14 cellular contexts compared by ENCODE assay signal in the genomic region with DNA sequence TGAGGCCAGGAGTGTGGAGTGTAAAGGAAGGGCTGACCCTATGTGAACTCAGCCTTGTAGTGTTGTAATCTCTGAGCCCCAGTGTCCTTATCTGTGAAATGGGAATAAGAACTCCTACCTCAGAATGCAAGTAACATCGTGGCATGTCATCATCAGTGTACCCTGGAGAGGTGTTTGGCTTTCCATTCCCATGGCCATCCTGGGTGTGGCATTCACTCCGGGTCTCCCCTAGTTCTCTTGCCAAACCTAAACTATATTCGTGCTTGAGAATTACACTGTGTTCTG. TPM values are rescaled to one million over a fixed set of nuclear protein-coding genes. Genes with fewer than 3 reads are reported as not detected.
DNase-seq lines count a peak whose midpoint lies in the region; ATAC-seq, FAIRE-seq and TF ChIP-seq lines count a peak whose summit lies in the region.
"Had no signal": no experiment of that assay in that cellular context is flagged by ENCODE, and none has a peak within 500 bp of the region (broad histone marks: within the 10 kb centered on the region; RNA-seq: fewer than 3 reads in every experiment).

No MANE protein-coding gene starts in this region.

- no peak for TF ChIP-seq EP300 in stomach (IDR thresholded peaks at IDR 0.05)

- H3K79me2 ChIP-seq in GM23338 (replicated peaks; ENCODE audit: insufficient read depth), result no peaks in the 10 kb centered on the region

- H3K27ac ChIP-seq in GM23338 (ENCODE audit: low read depth) (no peak overlapping the region), stomach (peak overlapping the region in 4 of 5 donors; percentile 61 to 85 (median 74))

- DNase-seq in GM23338 (ENCODE audit: low spot score) (no peak), memory B cell (ENCODE audit: low spot score in 2 of 2) (no peak), stomach (no peak), D721Med (ENCODE audit: insufficient read length, low spot score) (no peak), NCI-H2107 treated with DMSO at 0.1 percent for 48 hours (lab: John Stamatoyannopoulos, UW; ENCODE audit: unreplicated experiment) (no peak)
- DNase-seq: activated CD4-positive, CD25-positive, alpha-beta regulatory T cell; activated T-cell treated with anti-CD3 and anti-CD28 coated beads, Interleukin-2, amount 50 U/mL, for 48 hours; natural killer cell; NCI-H1092 treated with DMSO at 0.1 percent for 48 hours; NCI-H510A; SHP77 treated with DMSO at 0.1 percent for 48 hours had no signal

- H3K36me3 ChIP-seq in GM23338 (ENCODE audit: insufficient read depth) (no peaks in the 10 kb centered on the region), stomach (no peaks in the 10 kb centered on the region)

- H3K4me1 Mint-ChIP-seq in GM23338, result peaks cover 37% of the 10 kb centered on the region
- no peaks in the 10 kb centered on the region for H3K4me1 Mint-ChIP-seq in activated T-helper 17 cell treated with anti-CD3 and anti-CD28 coated beads, Interleukin-2, amount 50 U/mL, for 72 hours
- H3K4me1 Mint-ChIP-seq in memory B cell, result peaks cover 6% of the 10 kb centered on the region

- no peak for TF ChIP-seq POLR2A in stomach (IDR thresholded peaks at IDR 0.05)

- peaks cover 15% of the 10 kb centered on the region for H3K27me3 Mint-ChIP-seq in GM23338 (ENCODE audit: insufficient read depth, low read depth, poor library complexity)
- H3K27me3 Mint-ChIP-seq in activated T-helper 17 cell treated with anti-CD3 and anti-CD28 coated beads, Interleukin-2, amount 50 U/mL, for 72 hours, result peaks cover 25% of the 10 kb centered on the region
- peaks cover 22% of the 10 kb centered on the region for H3K27me3 Mint-ChIP-seq in memory B cell

- no peaks in the 10 kb centered on the region; the same call in 1 of the 2 replicates for H4K20me1 ChIP-seq in GM23338 (replicated peaks; ENCODE audit: insufficient read depth)

- no peaks in the 10 kb centered on the region for H3K9me3 ChIP-seq in stomach

- H3K4me3 Mint-ChIP-seq in GM23338, result peak overlapping the region; percentile 89
- peak overlapping the region; percentile 35 for H3K4me3 Mint-ChIP-seq in activated T-helper 17 cell treated with anti-CD3 and anti-CD28 coated beads, Interleukin-2, amount 50 U/mL, for 72 hours
- peak overlapping the region; percentile 15 for H3K4me3 Mint-ChIP-seq in memory B cell

- 27 to 53% (median 38%) methylated on average over 3 of the region's 3 CpGs for WGBS in stomach, 5 donors

- H3K36me3 Mint-ChIP-seq in GM23338 (ENCODE audit: low read depth), result no peaks in the 10 kb centered on the region; the same call in 2 of the 3 replicates
- no peaks in the 10 kb centered on the region for H3K36me3 Mint-ChIP-seq in activated T-helper 17 cell treated with anti-CD3 and anti-CD28 coated beads, Interleukin-2, amount 50 U/mL, for 72 hours (ENCODE audit: low read depth)
- H3K36me3 Mint-ChIP-seq in memory B cell, result no peaks in the 10 kb centered on the region
- H3K36me3 Mint-ChIP-seq: natural killer cell had no signal

- ATAC-seq in GM23338, result no peak
- ATAC-seq in activated T-helper 17 cell treated with anti-CD3 and anti-CD28 coated beads, Interleukin-2, amount 50 U/mL, for 72 hours (replicated peaks), result no peak
- no peak for ATAC-seq in memory B cell (ENCODE audit: low read depth)
- ATAC-seq in HG02610 (IDR thresholded peaks at IDR 0.05; ENCODE audit: unreplicated experiment), result no peak
- ATAC-seq: natural killer cell had no signal

- H3K9me3 Mint-ChIP-seq in GM23338 (no peaks in the 10 kb centered on the region), memory B cell (no peaks in the 10 kb centered on the region)
- H3K9me3 Mint-ChIP-seq in activated T-helper 17 cell treated with anti-CD3 and anti-CD28 coated beads, Interleukin-2, amount 50 U/mL, for 72 hours, result no peaks in the 10 kb centered on the region
- H3K9me3 Mint-ChIP-seq: natural killer cell had no signal

- peak overlapping the region; percentile 89; the same call in 1 of the 2 replicates for H3K4me3 ChIP-seq in GM23338
- H3K4me3 ChIP-seq in stomach, result peak overlapping the region; percentile 57 to 83 (median 74)

- intact Hi-C loops in stomach (cut with DNase I; ENCODE audit: low total_unique reads), result loop anchor here (10.0 kb wide), 2 partner anchors 187 to 277 kb away; partner anchors contain the start of gene FAM117A

- peak overlapping the region; percentile 94 for H3K4me2 ChIP-seq in GM23338

- H3K9me2 ChIP-seq in GM23338 (ENCODE audit: insufficient read depth), result no peaks in the 10 kb centered on the region

- no peak for TF ChIP-seq CTCF in GM23338 (conservative IDR thresholded peaks at IDR 0.05; ENCODE audit: low read depth in 2 of 2)
- TF ChIP-seq CTCF in stomach (IDR thresholded peaks at IDR 0.05), result no peak
- no peak for TF ChIP-seq CTCF in D721Med (IDR thresholded peaks at IDR 0.05; ENCODE audit: insufficient read depth, missing control alignments)

- peaks cover 16% of the 10 kb centered on the region for H3K4me1 ChIP-seq in GM23338 (ENCODE audit: insufficient read depth)
- H3K4me1 ChIP-seq in stomach, result peaks cover 19 to 56% (median 37%) of the 10 kb centered on the region in 4 donors

- FAIRE-seq in D721Med (lab: Jason Lieb, UNC), result no peak
- FAIRE-seq: islet of Langerhans had no signal

- H3K27me3 ChIP-seq in GM23338 (ENCODE audit: insufficient read depth), result peaks cover 21% of the 10 kb centered on the region
- peaks cover 0 to 58% (median 16%) of the 10 kb centered on the region in 3 donors for H3K27me3 ChIP-seq in stomach

- no peak overlapping the region for H2AFZ ChIP-seq in GM23338

- H3K27ac Mint-ChIP-seq in GM23338 (no peak overlapping the region), memory B cell (no peak overlapping the region)
- no peak overlapping the region for H3K27ac Mint-ChIP-seq in activated T-helper 17 cell treated with anti-CD3 and anti-CD28 coated beads, Interleukin-2, amount 50 U/mL, for 72 hours
- H3K27ac Mint-ChIP-seq: natural killer cell had no signal

- H3F3A ChIP-seq in GM23338 (replicated peaks; ENCODE audit: low read depth), result peaks cover 8% of the 10 kb centered on the region; the same call in 1 of the 2 replicates

TF ChIP-seq in GM23338, 12 proteins besides CTCF, POLR2A, EP300 and RAD21:
- TF ChIP-seq NANOG (IDR thresholded peaks at IDR 0.05; ENCODE audit: borderline replicate concordance), result no peak
- no peak for TF ChIP-seq CREB1 (CRISPR knock-in tag; IDR thresholded peaks at IDR 0.05; ENCODE audit: low read depth)
- TF ChIP-seq POLR2AphosphoS5 (IDR thresholded peaks at IDR 0.05; ENCODE audit: low read depth), result no peak

RNA-seq across cellular contexts. Expression of gene NXPH3, which starts 1.9 kb away (rescaled TPM):
- 2.7 and 4.7 TPM in 2 replicates for total RNA-seq in GM23338 (2014; rRNA removed; shearing (Covaris generic))
- polyA plus RNA-seq in GM23338 (2016; fragmentation: Nextera tagmentation; extraction: Ambion mirVana) (0.23 and 0.30 TPM in 2 replicates), stomach (1 to 10 TPM in 1 of 3 donors, under 1 TPM in 2; 0.50 to 2.6 (median 0.92) TPM)
- not detected for total RNA-seq in activated T-helper 17 cell treated with anti-CD3 and anti-CD28 coated beads, Interleukin-2, amount 50 U/mL, for 72 hours
- total RNA-seq in stomach, result 10 to 100 TPM in 1 of 5 donors, 1 to 10 TPM in 2, not detected in 2; 1.0 to 10.7 (median 1.3) TPM
- total RNA-seq: natural killer cell had no signal

Comparison
In these comparisons a context has a peak if more than half of its experiments do, and no peak if none do; other contexts are left out.
1. H3K4me3 Mint-ChIP-seq: peak in every context shown above with its lines; median percentile 89 in GM23338; 35 in activated T-helper 17 cell treated with anti-CD3 and anti-CD28 coated beads, Interleukin-2, amount 50 U/mL, for 72 hours; 15 in memory B cell.